Comparison of ENCODE assay signal across 21 cellular contexts in the genomic region with DNA sequence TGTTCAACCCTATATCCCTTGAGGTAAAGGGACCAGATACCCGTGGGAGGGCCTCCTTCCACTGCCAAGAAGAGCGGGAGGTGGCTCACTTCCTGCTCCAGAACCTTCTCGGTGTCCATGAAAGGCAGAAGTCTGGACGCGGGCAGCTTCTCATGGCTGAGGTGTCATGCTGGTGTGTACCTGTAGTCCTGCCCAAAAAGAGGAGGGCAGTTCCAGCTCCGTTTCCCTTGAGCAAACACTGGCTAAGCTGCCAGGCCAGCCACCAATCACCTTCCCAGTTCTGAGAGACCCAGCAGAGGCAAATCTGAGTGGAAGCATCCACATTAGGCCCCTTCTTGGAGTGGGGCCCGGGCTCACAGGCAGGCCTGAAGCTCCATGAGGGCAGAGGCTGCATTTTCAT.
"Had no signal": no experiment of that assay in that cellular context is flagged by ENCODE, and none has a peak within 500 bp of the region (broad histone marks: within the 10 kb centered on the region; RNA-seq: fewer than 3 reads in every experiment).

No MANE protein-coding gene starts in this region.

- H3K36me3 Mint-ChIP-seq: naive B cell had no signal

- H3K4me3 ChIP-seq: lung, thoracic aorta had no signal

- H3K27ac ChIP-seq: parathyroid adenoma, thoracic aorta had no signal

- H3K9me3 ChIP-seq: thoracic aorta had no signal

- H3K36me3 ChIP-seq: thoracic aorta had no signal

- H3K9me3 Mint-ChIP-seq: activated B cell treated with CpG ODN at 0.5 μM for 24 hours; activated T-cell treated with anti-CD3 and anti-CD28 coated beads, Interleukin-2, amount 50 U/mL, for 72 hours; brain; naive B cell had no signal

- DNase-seq: activated B cell treated with CpG ODN at 0.5 μM for 24 hours; activated CD4-positive, alpha-beta T cell treated with anti-CD3 and anti-CD28 coated beads for 48 hours; activated CD8-positive, alpha-beta memory T cell treated with anti-CD3 and anti-CD28 coated beads, Interleukin-2, amount 50 U/mL, for 48 hours; activated gamma-delta T cell; activated T-cell treated with anti-CD3 and anti-CD28 coated beads, Interleukin-2, amount 50 U/mL, for 72 hours; amygdala; cortex of kidney; effector CD8-positive, alpha-beta T cell; foreskin melanocyte; head of caudate nucleus; naive B cell; retina; small intestine; stimulated activated CD4-positive, alpha-beta T cell treated with anti-CD3 and anti-CD28 coated beads, Interleukin-4, amount 100 ng/mL, for 24 hours; stimulated activated naive CD4-positive, alpha-beta T cell; T-helper 2 cell had no signal

- ATAC-seq: activated T-cell treated with anti-CD3 and anti-CD28 coated beads, Interleukin-2, amount 50 U/mL, for 72 hours had no signal

- H3K27ac Mint-ChIP-seq: activated B cell treated with CpG ODN at 0.5 μM for 24 hours; activated naive CD8-positive, alpha-beta T cell; activated T-cell treated with anti-CD3 and anti-CD28 coated beads, Interleukin-2, amount 50 U/mL, for 72 hours had no signal

- H3K27me3 Mint-ChIP-seq: activated B cell treated with CpG ODN at 0.5 μM for 24 hours; activated naive CD8-positive, alpha-beta T cell; naive B cell had no signal

- H3K9ac ChIP-seq: parathyroid adenoma had no signal

- H3K4me3 Mint-ChIP-seq: activated B cell treated with CpG ODN at 0.5 μM for 24 hours; activated naive CD8-positive, alpha-beta T cell; activated T-cell treated with anti-CD3 and anti-CD28 coated beads, Interleukin-2, amount 50 U/mL, for 72 hours; brain; naive B cell had no signal
